21 cellular contexts compared by ENCODE assay signal in the genomic region with DNA sequence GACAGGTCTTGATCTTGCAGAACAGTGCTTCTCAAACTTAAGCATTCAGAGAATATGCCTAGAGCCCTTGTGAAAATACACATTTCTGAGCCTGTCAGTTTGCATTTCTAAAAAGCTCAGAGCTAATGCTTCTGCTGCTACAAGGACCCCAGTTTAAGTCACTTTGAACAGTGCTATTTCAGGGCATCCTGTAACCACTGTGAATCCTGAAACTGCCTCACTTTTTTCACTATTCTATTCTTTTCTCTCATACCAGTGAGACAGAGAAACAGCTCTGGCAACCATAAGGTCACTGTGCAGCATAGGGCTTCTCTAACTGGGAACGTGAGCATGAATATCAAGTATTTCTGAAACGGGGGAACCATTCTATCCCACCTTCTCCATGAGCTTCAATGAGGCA. TPM values are rescaled to one million over a fixed set of nuclear protein-coding genes. Genes with fewer than 3 reads are reported as not detected.
DNase-seq lines count a peak whose midpoint lies in the region; ATAC-seq and TF ChIP-seq lines count a peak whose summit lies in the region.
"Had no signal": no experiment of that assay in that cellular context is flagged by ENCODE, and none has a peak within 500 bp of the region (broad histone marks: within the 10 kb centered on the region; RNA-seq: fewer than 3 reads in every experiment).

No MANE protein-coding gene starts in this region.

- DNase-seq in MM.1S, result peak; percentile 65
- no peak for DNase-seq in NCI-H2196 (lab: John Stamatoyannopoulos, UW; ENCODE audit: unreplicated experiment)
- no peak for DNase-seq in activated CD4-positive, alpha-beta T cell treated with anti-CD3 and anti-CD28 coated beads, Interleukin-2, amount 50 U/mL, for 4 hours
- DNase-seq in CD14-positive monocyte (ENCODE audit: low spot score), result no peak
- no peak for DNase-seq in nephron progenitor cell
- DNase-seq: activated CD4-positive, alpha-beta memory T cell treated with anti-CD3 and anti-CD28 coated beads, Interleukin-2, amount 10 ng/mL, durations not matched to agents 7 days and 5 days; activated effector memory CD4-positive, alpha-beta T cell treated with anti-CD3 and anti-CD28 coated beads, Interleukin-2, amount 50 U/mL, for 16 hours; aorta; DMS79; erythroblast; MG63; stimulated activated naive CD8-positive, alpha-beta T cell treated with anti-CD3 and anti-CD28 coated beads, Interleukin-15, Interleukin-2, amounts not matched to agents 100 U/mL and 50 U/mL, for 24 hours; T1000; uterus had no signal

- H3K9me3 Mint-ChIP-seq in CD14-positive monocyte, result no peaks in the 10 kb centered on the region
- no peaks in the 10 kb centered on the region for H3K9me3 Mint-ChIP-seq in nephron progenitor cell
- H3K9me3 Mint-ChIP-seq: activated CD4-positive, alpha-beta memory T cell treated with anti-CD3 and anti-CD28 coated beads, Interleukin-2, amount 10 ng/mL, durations not matched to agents 7 days and 5 days had no signal

- H3K27ac Mint-ChIP-seq in CD14-positive monocyte (no peak overlapping the region), nephron progenitor cell (no peak overlapping the region)
- H3K27ac Mint-ChIP-seq: activated CD4-positive, alpha-beta memory T cell treated with anti-CD3 and anti-CD28 coated beads, Interleukin-2, amount 10 ng/mL, durations not matched to agents 7 days and 5 days had no signal

- H3K4me3 ChIP-seq in MM.1S (ENCODE audit: low read length), result 0 out of 2 replicates have a peak overlapping the region, but pooled peaks have one; percentile 13
- H3K4me3 ChIP-seq: BLaER1, coronary artery, MG63, uterus had no signal

- H3K4me1 Mint-ChIP-seq in CD14-positive monocyte, result no peaks in the 10 kb centered on the region
- H3K4me1 Mint-ChIP-seq in nephron progenitor cell, result peaks cover 10% of the 10 kb centered on the region
- H3K4me1 Mint-ChIP-seq: activated CD4-positive, alpha-beta memory T cell treated with anti-CD3 and anti-CD28 coated beads, Interleukin-2, amount 10 ng/mL, durations not matched to agents 7 days and 5 days had no signal

- TF ChIP-seq CTCF in MM.1S (IDR thresholded peaks at IDR 0.05; ENCODE audit: low read length) (no peak), CD14-positive monocyte (IDR thresholded peaks at IDR 0.05) (no peak), nephron progenitor cell (IDR thresholded peaks at IDR 0.05) (no peak)

- ATAC-seq in GM19023 (IDR thresholded peaks at IDR 0.05; ENCODE audit: unreplicated experiment) (peak; percentile 69), GM21529 (IDR thresholded peaks at IDR 0.05; ENCODE audit: unreplicated experiment) (peak; percentile 70), HG03039 (IDR thresholded peaks at IDR 0.05; ENCODE audit: unreplicated experiment) (peak; percentile 75)
- ATAC-seq: stimulated activated naive CD8-positive, alpha-beta T cell treated with anti-CD3 and anti-CD28 coated beads, Interleukin-15, Interleukin-2, amounts not matched to agents 100 U/mL and 50 U/mL, for 24 hours had no signal

- peaks cover 14% of the 10 kb centered on the region for H3F3A ChIP-seq in MM.1S (ENCODE audit: insufficient read depth, low read length)

- H3K4me3 Mint-ChIP-seq in CD14-positive monocyte, result no peak overlapping the region
- no peak overlapping the region for H3K4me3 Mint-ChIP-seq in nephron progenitor cell
- H3K4me3 Mint-ChIP-seq: activated CD4-positive, alpha-beta memory T cell treated with anti-CD3 and anti-CD28 coated beads, Interleukin-2, amount 10 ng/mL, durations not matched to agents 7 days and 5 days had no signal

- H2AFZ ChIP-seq in MM.1S (ENCODE audit: low read length), result peak overlapping the region; percentile 19; the same call in 1 of the 2 replicates

- H3K9ac ChIP-seq in MM.1S (ENCODE audit: low read length), result no peak overlapping the region
- H3K9ac ChIP-seq: BLaER1 had no signal

- H3K36me3 Mint-ChIP-seq in CD14-positive monocyte (no peaks in the 10 kb centered on the region), nephron progenitor cell (ENCODE audit: low read depth) (no peaks in the 10 kb centered on the region)

- H3K4me2 ChIP-seq in MM.1S (ENCODE audit: low read depth, low read length), result peak overlapping the region; percentile 57
- H3K4me2 ChIP-seq: BLaER1 had no signal

- no peaks in the 10 kb centered on the region for H3K9me2 ChIP-seq in MM.1S (replicated peaks; ENCODE audit: insufficient read depth, low read length)

- H3K36me3 ChIP-seq in MM.1S (replicated peaks; ENCODE audit: insufficient read depth, low read length), result no peaks in the 10 kb centered on the region
- H3K36me3 ChIP-seq: BLaER1, MG63, neutrophil, uterus had no signal

- H3K27ac ChIP-seq in MM.1S (ENCODE audit: low read length), result peak overlapping the region; percentile 51; the same call in 1 of the 2 replicates
- H3K27ac ChIP-seq: BLaER1, coronary artery, neutrophil, uterus had no signal

- intact Hi-C loops in CD14-positive monocyte (cut with micrococcal nuclease), result no loop called here

- H3K4me1 ChIP-seq in MM.1S (ENCODE audit: low read length), result peaks cover 25% of the 10 kb centered on the region
- H3K4me1 ChIP-seq: BLaER1, uterus had no signal

- peaks cover 2 to 6% (median 5%) of the 10 kb centered on the region in 3 donors for H3K27me3 Mint-ChIP-seq in CD14-positive monocyte (ENCODE audit: low read depth in 3 of 3)
- H3K27me3 Mint-ChIP-seq in nephron progenitor cell (ENCODE audit: low read depth, poor library complexity), result no peaks in the 10 kb centered on the region
- H3K27me3 Mint-ChIP-seq: activated CD4-positive, alpha-beta memory T cell treated with anti-CD3 and anti-CD28 coated beads, Interleukin-2, amount 10 ng/mL, durations not matched to agents 7 days and 5 days had no signal

- H3K79me2 ChIP-seq in MM.1S (ENCODE audit: low read length), result no peaks in the 10 kb centered on the region

- H3K27me3 ChIP-seq in MM.1S (replicated peaks; ENCODE audit: insufficient read depth, low read length), result no peaks in the 10 kb centered on the region
- H3K27me3 ChIP-seq: BLaER1, MG63, neutrophil, uterus had no signal

- no peaks in the 10 kb centered on the region for H3K9me3 ChIP-seq in MM.1S (replicated peaks; ENCODE audit: insufficient read depth, low read length)
- H3K9me3 ChIP-seq: BLaER1, MG63, neutrophil, uterus had no signal

- H4K20me1 ChIP-seq in MM.1S (ENCODE audit: insufficient read depth, low read length), result no peaks in the 10 kb centered on the region
- H4K20me1 ChIP-seq: BLaER1 had no signal

RNA-seq across cellular contexts. Expression of gene LGSN, which starts 51.2 kb away (rescaled TPM):
- not detected for polyA plus RNA-seq in CD14-positive monocyte
- polyA plus RNA-seq: aorta, keratinocyte had no signal

RNA-seq across cellular contexts. Expression of gene FKBP1C, which starts 57.3 kb away (rescaled TPM):
- under 1 TPM; 0.15 to 0.44 TPM for polyA plus RNA-seq in CD14-positive monocyte
